In the genomic region with DNA sequence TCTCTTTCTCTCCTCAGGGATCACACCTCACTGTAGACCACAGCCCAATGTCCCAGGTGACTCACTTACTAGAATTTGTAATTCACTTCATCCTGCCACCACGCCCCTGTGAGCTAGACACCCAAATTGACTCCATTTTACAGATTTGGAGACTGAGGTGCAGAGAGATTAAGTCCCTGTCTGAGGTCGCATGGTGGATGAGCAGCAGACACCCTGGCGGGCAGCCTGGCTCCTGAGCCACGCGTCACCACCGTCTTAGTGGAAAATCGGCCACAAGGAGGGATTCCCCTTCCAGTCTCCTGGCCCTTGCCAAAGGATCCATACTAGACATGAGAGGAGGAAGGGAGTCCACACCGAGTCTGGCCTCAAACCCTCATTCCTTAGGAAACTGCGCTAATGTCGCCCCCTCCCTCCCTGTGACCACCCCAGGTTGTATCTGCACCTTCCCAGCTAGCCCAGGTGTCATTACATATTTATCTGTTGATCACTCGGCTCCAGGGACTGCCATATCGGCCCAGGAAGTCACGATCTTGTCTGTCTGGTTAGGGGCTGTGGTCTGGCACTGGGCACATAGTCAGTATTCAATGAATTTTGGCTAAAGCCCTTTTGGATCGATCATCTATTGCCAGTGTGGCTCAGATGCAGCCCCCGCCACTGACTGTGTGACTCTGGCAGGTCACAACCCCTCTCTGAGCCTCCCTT, we compare ENCODE assay signal across 11 cellular contexts. TPM values are rescaled to one million over a fixed set of nuclear protein-coding genes. Genes with fewer than 3 reads are reported as not detected.
DNase-seq lines count a peak whose midpoint lies in the region; ATAC-seq and TF ChIP-seq lines count a peak whose summit lies in the region.
"Had no signal": no experiment of that assay in that cellular context is flagged by ENCODE, and none has a peak within 500 bp of the region (broad histone marks: within the 10 kb centered on the region; RNA-seq: fewer than 3 reads in every experiment).

No MANE protein-coding gene starts in this region.

- H3K27ac Mint-ChIP-seq in activated T-cell treated with anti-CD3 and anti-CD28 coated beads, Interleukin-2, amount 50 U/mL, for 72 hours = peak overlapping the region; percentile 95

- H3K4me3 ChIP-seq in stomach = no peak overlapping the region

- no peaks in the 10 kb centered on the region for H3K27me3 ChIP-seq in stomach

- H3K36me3 ChIP-seq in stomach = no peaks in the 10 kb centered on the region

- peak; percentile 1 to 8 for ATAC-seq in activated T-cell treated with anti-CD3 and anti-CD28 coated beads, Interleukin-2, amount 50 U/mL, for 72 hours (replicated peaks in 1 of 2)

- peaks cover 3 to 12% of the 10 kb centered on the region in 2 donors for H3K9me3 Mint-ChIP-seq in activated T-cell treated with anti-CD3 and anti-CD28 coated beads, Interleukin-2, amount 50 U/mL, for 72 hours

- peaks cover 87% of the 10 kb centered on the region for H3K4me1 Mint-ChIP-seq in activated T-cell treated with anti-CD3 and anti-CD28 coated beads, Interleukin-2, amount 50 U/mL, for 72 hours (ENCODE audit: low read depth)

- TF ChIP-seq CTCF in stomach (IDR thresholded peaks at IDR 0.05) = no peak

- no peak for TF ChIP-seq POLR2A in stomach (IDR thresholded peaks at IDR 0.05)

- H3K27ac ChIP-seq in stomach = peak overlapping the region; percentile 5 to 83 (median 72)
- H3K27ac ChIP-seq: 22Rv1 had no signal

- no peaks in the 10 kb centered on the region for H3K27me3 Mint-ChIP-seq in activated T-cell treated with anti-CD3 and anti-CD28 coated beads, Interleukin-2, amount 50 U/mL, for 72 hours (ENCODE audit: low read depth)

- WGBS in stomach, 5 donors = 74 to 86% (median 83%) methylated on average over 15 of the region's 15 CpGs

- peaks cover 23 to 55% (median 39%) of the 10 kb centered on the region in 4 donors for H3K4me1 ChIP-seq in stomach

- TF ChIP-seq EP300 in stomach (IDR thresholded peaks at IDR 0.05) = no peak

- no peaks in the 10 kb centered on the region for H3K9me3 ChIP-seq in stomach

- peak overlapping the region; percentile 79 to 91 for H3K4me3 Mint-ChIP-seq in activated T-cell treated with anti-CD3 and anti-CD28 coated beads, Interleukin-2, amount 50 U/mL, for 72 hours

- intact Hi-C loops in stomach (cut with DNase I; ENCODE audit: low total_unique reads) = no loop called here

- peaks cover 26 to 35% of the 10 kb centered on the region in 2 donors for H3K36me3 Mint-ChIP-seq in activated T-cell treated with anti-CD3 and anti-CD28 coated beads, Interleukin-2, amount 50 U/mL, for 72 hours (ENCODE audit: insufficient read depth in 2 of 2)

- DNase-seq in NK-92 treated with Interleukin-12 subunit alpha and Interleukin-12 subunit beta, amount 100 ng/mL, for 24 hours (lab: John Stamatoyannopoulos, UW) = peak; percentile 68
- DNase-seq in NK-92 (lab: John Stamatoyannopoulos, UW; ENCODE audit: unreplicated experiment) (no peak), islet precursor cell (peak; percentile 66), stomach (no peak), AG08396 (ENCODE audit: low spot score) (no peak), SIG-M5 treated with dmso at 0.1 percent for 504 hours (lab: John Stamatoyannopoulos, UW; ENCODE audit: unreplicated experiment) (no peak)
- DNase-seq in activated T-cell treated with anti-CD3 and anti-CD28 coated beads, Interleukin-2, amount 50 U/mL, for 72 hours = peak; percentile 64 to 65
- DNase-seq in effector CD4-positive, alpha-beta T cell = no peak
- DNase-seq: NCI-H1048 had no signal

RNA-seq across cellular contexts. Expression of gene PTGIS, which starts 25.7 kb away (rescaled TPM):
- total RNA-seq in activated T-cell treated with anti-CD3 and anti-CD28 coated beads, Interleukin-2, amount 50 U/mL, for 72 hours = 1 to 10 TPM; 1.8 to 6.3 TPM
- 10 to 100 TPM in 4 of 5 donors, 1 to 10 TPM in 1; 8.4 to 84.8 (median 24.8) TPM for total RNA-seq in stomach
- polyA plus RNA-seq in stomach = 10 to 100 TPM in 1 of 3 donors, 1 to 10 TPM in 2; 4.9 to 14.8 (median 6.9) TPM
- polyA plus RNA-seq: keratinocyte had no signal

Comparison
In these comparisons a context has a peak if more than half of its experiments do, and no peak if none do; other contexts are left out.
1. DNase-seq: peak in NK-92 treated with Interleukin-12 subunit alpha and Interleukin-12 subunit beta, amount 100 ng/mL, for 24 hours (single experiment), activated T-cell treated with anti-CD3 and anti-CD28 coated beads, Interleukin-2, amount 50 U/mL, for 72 hours (2 of 2) and islet precursor cell (single experiment); none in NK-92 (single experiment), stomach (single experiment), AG08396 (single experiment), effector CD4-positive, alpha-beta T cell (single experiment) and SIG-M5 treated with dmso at 0.1 percent for 504 hours (single experiment).